In genomic region chr17:38674013-38674748, GRCh38 we compare ENCODE assay signal across 8 cellular contexts. TPM values are rescaled to one million over a fixed set of nuclear protein-coding genes. Genes with fewer than 3 reads are reported as not detected.
DNase-seq lines count a peak whose midpoint lies in the region; ATAC-seq and TF ChIP-seq lines count a peak whose summit lies in the region.

No MANE protein-coding gene starts in this region.

- H3K27me3 ChIP-seq in left ventricle myocardium inferior (ENCODE audit: low read depth) (peaks cover 66% of the 10 kb centered on the region), skeletal muscle tissue (ENCODE audit: control insufficient read depth in 3 of 3, insufficient read depth in 3 of 3, low read length in 3 of 3) (peaks cover 42 to 59% (median 46%) of the 10 kb centered on the region in 3 donors)

- H3K27ac ChIP-seq in 22Rv1 = peak overlapping the region; percentile 61
- H3K27ac ChIP-seq in left ventricle myocardium inferior (replicated peaks) = no peak overlapping the region
- no peak overlapping the region for H3K27ac ChIP-seq in skeletal muscle tissue (ENCODE audit: low read depth, low read length)

- TF ChIP-seq CTCF in 22Rv1 (IDR thresholded peaks at IDR 0.05) (no peak), left ventricle myocardium inferior (IDR thresholded peaks at IDR 0.05; ENCODE audit: borderline replicate concordance) (no peak)

- peaks cover 36% of the 10 kb centered on the region for H3K4me1 ChIP-seq in left ventricle myocardium inferior
- H3K4me1 ChIP-seq in skeletal muscle tissue (ENCODE audit: control insufficient read depth in 3 of 3, insufficient read depth in 3 of 3, low read length in 3 of 3) = peaks cover 9 to 17% (median 10%) of the 10 kb centered on the region in 3 donors

- H3K4me3 ChIP-seq in left ventricle myocardium inferior = peak overlapping the region; percentile 76
- H3K4me3 ChIP-seq in skeletal muscle tissue (ENCODE audit: low read length in 3 of 3) = peak overlapping the region in 2 of 3 donors; percentile 41 to 49

- H3K9ac ChIP-seq in skeletal muscle tissue (ENCODE audit: low read depth in 1 of 3, low read length in 3 of 3) = peak overlapping the region in 2 of 3 donors; percentile 6 to 54

- peak; percentile 53 for DNase-seq in activated T-cell treated with anti-CD3 and anti-CD28 coated beads, Interleukin-2, amount 50 U/mL, for 1 hour
- peak; percentile 17 for DNase-seq in left ventricle myocardium inferior
- no peak for DNase-seq in SIG-M5 treated with dmso at 0.1 percent for 504 hours (lab: John Stamatoyannopoulos, UW; ENCODE audit: unreplicated experiment)
- no peak for DNase-seq in sciatic nerve (ENCODE audit: low spot score)

- no peaks in the 10 kb centered on the region for H3K36me3 ChIP-seq in left ventricle myocardium inferior
- H3K36me3 ChIP-seq in skeletal muscle tissue (ENCODE audit: control insufficient read depth in 3 of 3, insufficient read depth in 3 of 3, low read length in 3 of 3) = no peaks in the 10 kb centered on the region

- intact Hi-C loops in left ventricle myocardium inferior (cut with micrococcal nuclease) = no loop called here
- intact Hi-C loops in sciatic nerve (cut with DNase I) = no loop called here

- H3K9me3 ChIP-seq in left ventricle myocardium inferior (replicated peaks) (no peaks in the 10 kb centered on the region), skeletal muscle tissue (ENCODE audit: control insufficient read depth in 3 of 3, low read length in 3 of 3) (no peaks in the 10 kb centered on the region)

- ATAC-seq in GM18511 (IDR thresholded peaks at IDR 0.05; ENCODE audit: unreplicated experiment) (peak; percentile 16), HG03521 (IDR thresholded peaks at IDR 0.05; ENCODE audit: unreplicated experiment) (peak; percentile 23), sciatic nerve (no peak)

RNA-seq across cellular contexts. Expression of gene EPOP, which starts 0.6 kb away (rescaled TPM):
- total RNA-seq in left ventricle myocardium inferior (0.33 TPM), skeletal muscle tissue (0.52 TPM), sciatic nerve (1.5 TPM)

RNA-seq across cellular contexts. Expression of gene MLLT6, which starts 30.9 kb away (rescaled TPM):
- 74.1 TPM for total RNA-seq in left ventricle myocardium inferior
- total RNA-seq in skeletal muscle tissue = 16.2 TPM
- total RNA-seq in sciatic nerve = 202 TPM

RNA-seq across cellular contexts. Expression of gene CISD3, which starts 56.0 kb away (rescaled TPM):
- 75.9 TPM for total RNA-seq in left ventricle myocardium inferior
- 3.1 TPM for total RNA-seq in skeletal muscle tissue
- 17.3 TPM for total RNA-seq in sciatic nerve

Comparison
In these comparisons a context has a peak if more than half of its experiments do, and no peak if none do; other contexts are left out.
1. DNase-seq: peak in activated T-cell treated with anti-CD3 and anti-CD28 coated beads, Interleukin-2, amount 50 U/mL, for 1 hour (single experiment) and left ventricle myocardium inferior (single experiment); none in SIG-M5 treated with dmso at 0.1 percent for 504 hours (single experiment) and sciatic nerve (single experiment).